In the genomic region with DNA sequence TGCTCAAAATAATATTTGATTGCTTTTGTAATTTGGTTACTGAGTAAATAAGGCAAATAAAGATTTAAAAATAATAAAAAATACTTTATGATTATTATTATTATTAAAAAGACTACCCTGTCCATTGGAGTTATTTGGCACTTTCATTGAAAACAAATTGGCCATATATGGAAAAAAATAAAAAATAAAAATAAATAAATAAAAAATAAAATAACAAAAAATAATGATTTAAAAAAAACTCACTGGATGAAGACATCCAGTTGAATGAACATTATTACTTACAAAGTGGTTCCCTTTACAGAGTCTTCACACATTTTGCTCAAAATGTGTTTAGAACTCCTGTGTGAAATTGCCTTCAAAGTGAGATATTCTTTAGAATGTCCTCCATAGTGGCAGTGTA, we compare ENCODE assay signal across 28 cellular contexts.
"Had no signal": no experiment of that assay in that cellular context is flagged by ENCODE, and none has a peak within 500 bp of the region (broad histone marks: within the 10 kb centered on the region; RNA-seq: fewer than 3 reads in every experiment).

No MANE protein-coding gene starts in this region.

- H3K27me3 ChIP-seq: adrenal gland, body of pancreas, esophagus squamous epithelium, heart left ventricle had no signal

- H3K36me3 ChIP-seq: adrenal gland, esophagus squamous epithelium, heart left ventricle had no signal

- FAIRE-seq: colon, endothelial cell of umbilical vein had no signal

- DNase-seq: activated CD4-positive, alpha-beta memory T cell treated with anti-CD3 and anti-CD28 coated beads for 36 hours; activated CD4-positive, alpha-beta T cell treated with anti-CD3 and anti-CD28 coated beads for 36 hours; activated CD4-positive, alpha-beta T cell treated with anti-CD3 and anti-CD28 coated beads, Interleukin-2, amount 10 ng/mL, durations not matched to agents 24 days and 14 days; activated CD8-positive, alpha-beta memory T cell treated with anti-CD3 and anti-CD28 coated beads, Interleukin-2, amount 10 ng/mL, durations not matched to agents 7 days and 5 days; activated CD8-positive, alpha-beta memory T cell treated with anti-CD3 and anti-CD28 coated beads, Interleukin-2, amount 50 U/mL, for 4 hours; activated CD8-positive, alpha-beta T cell treated with anti-CD3 and anti-CD28 coated beads, Interleukin-2, amount 10 ng/mL, durations not matched to agents 7 days and 5 days; activated effector memory CD4-positive, alpha-beta T cell treated with anti-CD3 and anti-CD28 coated beads, Interleukin-2, amount 50 U/mL, for 16 hours; activated naive CD4-positive, alpha-beta T cell treated with anti-CD3 and anti-CD28 coated beads for 36 hours; activated naive CD8-positive, alpha-beta T cell treated with anti-CD3 and anti-CD28 coated beads for 36 hours; activated naive CD8-positive, alpha-beta T cell treated with anti-CD3 and anti-CD28 coated beads, Interleukin-2, amount 50 U/mL, for 24 hours; activated T-cell treated with anti-CD3 and anti-CD28 coated beads, Interleukin-2, amount 50 U/mL, for 1 hour; activated T-cell treated with anti-CD3 and anti-CD28 coated beads, Interleukin-2, amount 50 U/mL, for 48 hours; adrenal gland; amygdala; aorta; body of pancreas; cortex of kidney; dermis blood vessel endothelial cell; effector CD4-positive, alpha-beta T cell; effector memory CD8-positive, alpha-beta T cell; esophagus squamous epithelium; foreskin melanocyte; glutamatergic neuron; heart left ventricle; T-helper 2 cell had no signal

- H3K27ac ChIP-seq: adrenal gland, body of pancreas, epithelial cell of prostate, esophagus squamous epithelium, heart left ventricle had no signal

- H3K9me3 ChIP-seq: adrenal gland, body of pancreas, esophagus squamous epithelium, heart left ventricle had no signal

- H3K4me3 ChIP-seq: adrenal gland, body of pancreas, esophagus squamous epithelium, heart left ventricle had no signal

- H3K4me1 ChIP-seq: adrenal gland, body of pancreas had no signal
